ENCODE assay signal across 13 cellular contexts in the genomic region with DNA sequence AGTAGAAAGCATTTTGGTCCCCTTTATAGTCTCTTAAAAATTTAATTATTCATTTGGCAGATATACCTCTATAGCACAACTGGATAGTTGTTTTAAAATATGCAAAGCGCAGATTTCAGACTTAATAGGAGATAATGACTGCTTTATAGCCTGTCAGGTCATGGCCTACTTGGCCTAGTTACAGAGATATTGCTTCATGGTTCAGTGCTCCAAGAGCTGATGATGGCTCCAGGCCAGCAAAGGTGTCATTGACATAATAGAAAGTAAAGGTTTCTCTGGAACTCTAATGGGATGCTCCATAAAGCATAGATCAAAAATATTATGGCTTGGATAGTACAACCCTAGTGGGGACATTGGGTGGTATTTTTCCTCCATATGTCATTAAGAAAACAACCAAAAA.
DNase-seq lines count a peak whose midpoint lies in the region; ATAC-seq and TF ChIP-seq lines count a peak whose summit lies in the region.
"Had no signal": no experiment of that assay in that cellular context is flagged by ENCODE, and none has a peak within 500 bp of the region (broad histone marks: within the 10 kb centered on the region; RNA-seq: fewer than 3 reads in every experiment).

No MANE protein-coding gene starts in this region.

- no peak for TF ChIP-seq CTCF in adrenal gland (IDR thresholded peaks at IDR 0.05)

- H3K36me3 ChIP-seq in adrenal gland (replicated peaks in 1 of 2) = no peaks in the 10 kb centered on the region
- H3K36me3 ChIP-seq: SJCRH30 had no signal

- peak; percentile 5 for DNase-seq in NCI-H345 (lab: John Stamatoyannopoulos, UW)
- no peak for DNase-seq in NCI-H345 treated with DMSO at 0.1 percent for 48 hours (lab: John Stamatoyannopoulos, UW; ENCODE audit: unreplicated experiment)
- DNase-seq in NCI-H1092 treated with DMSO at 0.1 percent for 48 hours (lab: John Stamatoyannopoulos, UW) = peak; percentile 82
- peak; percentile 1 for DNase-seq in NCI-H2171 (lab: John Stamatoyannopoulos, UW)
- DNase-seq in adrenal gland = peak in 6 of 7 donors; percentile 33 to 70 (median 43)
- no peak for DNase-seq in amygdala (lab: John Stamatoyannopoulos, UW)
- DNase-seq in stimulated activated CD4-positive, alpha-beta T cell treated with anti-CD3 and anti-CD28 coated beads, Interleukin-4, amount 100 ng/mL, for 1 hour = no peak
- DNase-seq: GOT3, NCI-H187 treated with DMSO at 0.1 percent for 48 hours, SJCRH30, SW 1271 had no signal

- intact Hi-C loops in adrenal gland (cut with DNase I) = loop anchor here in 1 of 2 donors (10.0 kb wide), 1 partner anchor 284 kb away; the partner anchor contains the start of gene NXPH1

- no peak for ATAC-seq in HG03460 (IDR thresholded peaks at IDR 0.05; ENCODE audit: unreplicated experiment)
- ATAC-seq: A549 had no signal

- H3K27ac ChIP-seq in adrenal gland = no peak overlapping the region
- H3K27ac ChIP-seq: A549, SJCRH30 had no signal

- no peaks in the 10 kb centered on the region for H3K9me3 ChIP-seq in adrenal gland (replicated peaks in 1 of 3)
- H3K9me3 ChIP-seq: A549, SJCRH30 had no signal

- no peak overlapping the region for H3K4me3 ChIP-seq in adrenal gland
- H3K4me3 ChIP-seq: A549, SJCRH30 had no signal

- peaks cover 0 to 3% of the 10 kb centered on the region in 2 donors for H3K4me1 ChIP-seq in adrenal gland (replicated peaks in 1 of 2)
- H3K4me1 ChIP-seq: A549, SJCRH30 had no signal

- no peak for TF ChIP-seq POLR2A in adrenal gland (IDR thresholded peaks at IDR 0.05)

- no peaks in the 10 kb centered on the region for H3K27me3 ChIP-seq in adrenal gland
- H3K27me3 ChIP-seq: SJCRH30 had no signal

- WGBS in adrenal gland, 4 donors = 40 to 57% (median 51%) methylated on average over 1 of the region's 1 CpG

Comparison
In these comparisons a context has a peak if more than half of its experiments do, and no peak if none do; other contexts are left out.
1. DNase-seq: peak in NCI-H345 (single experiment), NCI-H1092 treated with DMSO at 0.1 percent for 48 hours (single experiment), NCI-H2171 (single experiment) and adrenal gland (6 of 7); none in NCI-H345 treated with DMSO at 0.1 percent for 48 hours (single experiment), amygdala (0 of 56) and stimulated activated CD4-positive, alpha-beta T cell treated with anti-CD3 and anti-CD28 coated beads, Interleukin-4, amount 100 ng/mL, for 1 hour (single experiment).